In the genomic region with DNA sequence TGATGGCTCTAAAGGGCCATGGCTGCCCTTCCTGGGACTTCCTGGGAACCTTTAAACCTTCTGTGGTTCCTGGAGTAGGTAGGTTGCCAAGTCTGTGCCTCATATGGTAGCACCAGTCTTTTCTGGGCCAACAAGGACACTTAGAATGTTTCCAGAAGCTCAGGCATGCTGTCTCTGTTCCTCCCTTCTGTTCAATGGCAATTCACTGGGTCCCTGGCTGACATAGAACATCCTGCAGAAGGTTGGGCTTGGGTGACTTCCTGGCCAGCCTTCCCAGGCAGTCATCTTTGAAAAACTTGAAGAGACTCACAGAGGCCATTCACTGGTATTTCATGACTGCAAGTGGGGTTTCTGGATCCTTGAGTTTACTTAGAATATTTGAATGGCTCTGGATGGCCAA, we compare ENCODE assay signal across 21 cellular contexts. TPM values are rescaled to one million over a fixed set of nuclear protein-coding genes. Genes with fewer than 3 reads are reported as not detected.
DNase-seq lines count a peak whose midpoint lies in the region; ATAC-seq and TF ChIP-seq lines count a peak whose summit lies in the region.
"Not testable (repeated sequence)": the region's sequence is repeated elsewhere in the genome, so short reads cannot be mapped to it uniquely, and the experiment has no call there.
"Had no signal": no experiment of that assay in that cellular context is flagged by ENCODE, and none has a peak within 500 bp of the region (broad histone marks: within the 10 kb centered on the region; RNA-seq: fewer than 3 reads in every experiment).

No MANE protein-coding gene starts in this region.

- H3K4me3 ChIP-seq in ACC112 (ENCODE audit: low read depth, low read length): peak overlapping the region; percentile 84
- not testable (repeated sequence) for H3K4me3 ChIP-seq in DOHH2 (ENCODE audit: low read length); endodermal cell (ENCODE audit: low read length); skeletal muscle satellite cell (ENCODE audit: low read length)

- peak overlapping the region; percentile 62; the same call in 1 of the 2 replicates for H3K4me2 ChIP-seq in DOHH2 (ENCODE audit: low read length)
- H3K4me2 ChIP-seq in skeletal muscle satellite cell (ENCODE audit: low read length): peak overlapping the region; percentile 75

- H3K36me3 ChIP-seq in ACC112 (ENCODE audit: insufficient read depth, low read length); DOHH2 (ENCODE audit: control insufficient read depth, low read length); endodermal cell (ENCODE audit: control insufficient read depth, insufficient read depth, low read length); skeletal muscle satellite cell (ENCODE audit: insufficient read depth, low read length): not testable (repeated sequence)

- H3K4me3 Mint-ChIP-seq in T-cell (peak overlapping the region; percentile 68 to 79 (median 69)), endodermal cell (peak overlapping the region; percentile 58)
- peak overlapping the region; percentile 80 for H3K4me3 Mint-ChIP-seq in activated CD8-positive, alpha-beta T cell treated with anti-CD3 and anti-CD28 coated beads, Interleukin-2, amount 10 ng/mL, durations not matched to agents 7 days and 5 days
- peak overlapping the region; percentile 46 for H3K4me3 Mint-ChIP-seq in activated naive CD8-positive, alpha-beta T cell treated with anti-CD3 and anti-CD28 coated beads, Interleukin-2, amount 10 ng/mL, durations not matched to agents 7 days and 5 days
- H3K4me3 Mint-ChIP-seq in naive thymus-derived CD8-positive, alpha-beta T cell: peak overlapping the region; percentile 31 to 84 (median 78)

- CTCF ChIA-PET in T-cell (lab: Charles Lee): interaction anchor here in 1 of 2 donors (1.4 kb wide), 1 partner anchor 72 kb away, joined by 9 read pairs; no protein-coding TSS in a partner anchor
- CTCF ChIA-PET in activated CD8-positive, alpha-beta T cell treated with anti-CD3 and anti-CD28 coated beads, Interleukin-2, amount 10 ng/mL, durations not matched to agents 7 days and 5 days (lab: Charles Lee): interaction anchor here (1.0 to 1.7 kb wide), 2 partner anchors 50 to 72 kb away, joined by 3 to 7 read pairs; no protein-coding TSS in a partner anchor

- H3K9me3 ChIP-seq in DOHH2 (ENCODE audit: control insufficient read depth, insufficient read depth, low read length); endodermal cell (ENCODE audit: control insufficient read depth, low read length); skeletal muscle satellite cell (replicated peaks; ENCODE audit: low read length): not testable (repeated sequence)

- not testable (repeated sequence) for H2AFZ ChIP-seq in ACC112 (ENCODE audit: low read length, unreplicated experiment)

- H3F3A ChIP-seq in DOHH2 (ENCODE audit: control insufficient read depth, insufficient read depth): not testable (repeated sequence)

- not testable (repeated sequence) for H3K4me1 ChIP-seq in ACC112 (ENCODE audit: control insufficient read depth, insufficient read depth, low read length, unreplicated experiment); DOHH2 (ENCODE audit: control insufficient read depth, low read length); endodermal cell (ENCODE audit: control insufficient read depth, insufficient read depth, low read length); skeletal muscle satellite cell (ENCODE audit: control insufficient read depth, insufficient read depth, low read length)

- not testable (repeated sequence) for H4K20me1 ChIP-seq in DOHH2 (ENCODE audit: control insufficient read depth, insufficient read depth, low read depth, low read length)

- not testable (repeated sequence) for H3K27ac Mint-ChIP-seq in T-cell; activated CD8-positive, alpha-beta T cell treated with anti-CD3 and anti-CD28 coated beads, Interleukin-2, amount 10 ng/mL, durations not matched to agents 7 days and 5 days; activated naive CD8-positive, alpha-beta T cell treated with anti-CD3 and anti-CD28 coated beads, Interleukin-2, amount 10 ng/mL, durations not matched to agents 7 days and 5 days; endodermal cell
- H3K27ac Mint-ChIP-seq in naive thymus-derived CD8-positive, alpha-beta T cell: peak overlapping the region in 5 of 10 donors; percentile 69 to 85 (median 78)

- DNase-seq in T-cell; activated CD8-positive, alpha-beta T cell treated with anti-CD3 and anti-CD28 coated beads, Interleukin-2, amount 10 ng/mL, durations not matched to agents 7 days and 5 days; activated naive CD8-positive, alpha-beta T cell treated with anti-CD3 and anti-CD28 coated beads, Interleukin-2, amount 10 ng/mL, durations not matched to agents 7 days and 5 days; endodermal cell; naive thymus-derived CD8-positive, alpha-beta T cell: not testable (repeated sequence)

- not testable (repeated sequence) for TF ChIP-seq CTCF in DOHH2 (IDR thresholded peaks at IDR 0.05; ENCODE audit: low read depth, low read length, poor library complexity, severe bottlenecking); endodermal cell (conservative IDR thresholded peaks at IDR 0.05)

- H3K27ac ChIP-seq in ACC112 (ENCODE audit: low read depth, low read length); DOHH2 (ENCODE audit: low read depth, low read length); endodermal cell (ENCODE audit: low read depth, low read length): not testable (repeated sequence)

- H3K4me1 Mint-ChIP-seq in T-cell: peaks cover 14 to 16% (median 16%) of the 10 kb centered on the region in 3 donors
- peaks cover 12% of the 10 kb centered on the region for H3K4me1 Mint-ChIP-seq in activated CD8-positive, alpha-beta T cell treated with anti-CD3 and anti-CD28 coated beads, Interleukin-2, amount 10 ng/mL, durations not matched to agents 7 days and 5 days (ENCODE audit: low read depth)
- H3K4me1 Mint-ChIP-seq in activated naive CD8-positive, alpha-beta T cell treated with anti-CD3 and anti-CD28 coated beads, Interleukin-2, amount 10 ng/mL, durations not matched to agents 7 days and 5 days; endodermal cell: not testable (repeated sequence)
- peaks cover 6 to 18% (median 17%) of the 10 kb centered on the region in 4 donors for H3K4me1 Mint-ChIP-seq in naive thymus-derived CD8-positive, alpha-beta T cell

- not testable (repeated sequence) for H3K27me3 Mint-ChIP-seq in T-cell; activated CD8-positive, alpha-beta T cell treated with anti-CD3 and anti-CD28 coated beads, Interleukin-2, amount 10 ng/mL, durations not matched to agents 7 days and 5 days (ENCODE audit: low read depth); activated naive CD8-positive, alpha-beta T cell treated with anti-CD3 and anti-CD28 coated beads, Interleukin-2, amount 10 ng/mL, durations not matched to agents 7 days and 5 days; endodermal cell (ENCODE audit: insufficient read depth); naive thymus-derived CD8-positive, alpha-beta T cell

- H3K9me3 Mint-ChIP-seq in T-cell; activated CD8-positive, alpha-beta T cell treated with anti-CD3 and anti-CD28 coated beads, Interleukin-2, amount 10 ng/mL, durations not matched to agents 7 days and 5 days (ENCODE audit: insufficient read depth); activated naive CD8-positive, alpha-beta T cell treated with anti-CD3 and anti-CD28 coated beads, Interleukin-2, amount 10 ng/mL, durations not matched to agents 7 days and 5 days; naive thymus-derived CD8-positive, alpha-beta T cell: not testable (repeated sequence)
- peaks cover 21% of the 10 kb centered on the region for H3K9me3 Mint-ChIP-seq in endodermal cell

- not testable (repeated sequence) for H3K36me3 Mint-ChIP-seq in T-cell; activated CD8-positive, alpha-beta T cell treated with anti-CD3 and anti-CD28 coated beads, Interleukin-2, amount 10 ng/mL, durations not matched to agents 7 days and 5 days (ENCODE audit: low read depth); activated naive CD8-positive, alpha-beta T cell treated with anti-CD3 and anti-CD28 coated beads, Interleukin-2, amount 10 ng/mL, durations not matched to agents 7 days and 5 days; endodermal cell (ENCODE audit: low read depth); naive thymus-derived CD8-positive, alpha-beta T cell

- POLR2A ChIA-PET in T-cell (lab: Charles Lee); activated CD8-positive, alpha-beta T cell treated with anti-CD3 and anti-CD28 coated beads, Interleukin-2, amount 10 ng/mL, durations not matched to agents 7 days and 5 days (lab: Charles Lee); naive thymus-derived CD8-positive, alpha-beta T cell (lab: Charles Lee): not testable (repeated sequence)
- POLR2A ChIA-PET in activated naive CD8-positive, alpha-beta T cell treated with anti-CD3 and anti-CD28 coated beads, Interleukin-2, amount 10 ng/mL, durations not matched to agents 7 days and 5 days (lab: Charles Lee): interaction anchor here (1.1 to 1.2 kb wide), 2 partner anchors 27 to 72 kb away, joined by 3 read pairs; no protein-coding TSS in a partner anchor

- ATAC-seq in T-cell (replicated peaks in 1 of 4); activated CD8-positive, alpha-beta T cell treated with anti-CD3 and anti-CD28 coated beads, Interleukin-2, amount 10 ng/mL, durations not matched to agents 7 days and 5 days; activated naive CD8-positive, alpha-beta T cell treated with anti-CD3 and anti-CD28 coated beads, Interleukin-2, amount 10 ng/mL, durations not matched to agents 7 days and 5 days (ENCODE audit: low read depth); naive thymus-derived CD8-positive, alpha-beta T cell: not testable (repeated sequence)

- not testable (repeated sequence) for H3K79me2 ChIP-seq in ACC112 (ENCODE audit: control insufficient read depth, insufficient read depth, low read length, unreplicated experiment); DOHH2 (ENCODE audit: control insufficient read depth, low read length)

- not testable (repeated sequence) for H3K27me3 ChIP-seq in ACC112 (ENCODE audit: insufficient read depth, low read length); DOHH2 (ENCODE audit: control insufficient read depth, low read length); endodermal cell (ENCODE audit: control insufficient read depth, insufficient read depth, low read length, poor library complexity, severe bottlenecking); skeletal muscle satellite cell (ENCODE audit: control insufficient read depth, insufficient read depth, low read length)

- not testable (repeated sequence) for H3K9ac ChIP-seq in endodermal cell (ENCODE audit: extremely low read depth, low read length, poor library complexity, severe bottlenecking); skeletal muscle satellite cell (ENCODE audit: low read depth, low read length)

- not testable (repeated sequence) for H3K9me2 ChIP-seq in DOHH2 (replicated peaks; ENCODE audit: control insufficient read depth, low read length)

RNA-seq across cellular contexts. Expression of gene ZNF705A, which starts 24.5 kb away (rescaled TPM):
- total RNA-seq in T-cell (not detected), endodermal cell (not detected)
- total RNA-seq in activated CD8-positive, alpha-beta T cell treated with anti-CD3 and anti-CD28 coated beads, Interleukin-2, amount 10 ng/mL, durations not matched to agents 7 days and 5 days: not detected
- total RNA-seq in activated naive CD8-positive, alpha-beta T cell treated with anti-CD3 and anti-CD28 coated beads, Interleukin-2, amount 10 ng/mL, durations not matched to agents 7 days and 5 days: not detected
- polyA plus RNA-seq in endodermal cell (2013, experiment 1 of 2): not detected
- not detected for polyA plus RNA-seq in endodermal cell (2013, experiment 2 of 2)
- not detected for total RNA-seq in naive thymus-derived CD8-positive, alpha-beta T cell
- polyA plus RNA-seq in naive thymus-derived CD8-positive, alpha-beta T cell: not detected
- not detected in 2 replicates for total RNA-seq in skeletal muscle satellite cell (2012; rRNA removed)
- total RNA-seq: epithelial cell of proximal tubule; H7; heart right ventricle; HT-29; K562; left colon; myocyte; posterior vena cava; RPMI7951; sciatic nerve; SJSA1; T-helper 1 cell treated with Interleukin-12 subunit alpha and Interleukin-12 subunit beta and Interleukin-4 antibody, amounts not matched to agents 30 ng/mL and 1 ng/mL, for 36 hours; upper lobe of right lung had no signal
- polyA plus RNA-seq: heart right ventricle, K562 had no signal

RNA-seq across cellular contexts. Expression of gene FAM90A1, which starts 46.1 kb away (rescaled TPM):
- total RNA-seq in T-cell (under 1 TPM in 2 of 5 donors, not detected in 3; 0.40 to 0.54 TPM), endodermal cell (under 1 TPM in 1 of 2 donors, not detected in 1; 0.40 TPM)
- total RNA-seq in activated CD8-positive, alpha-beta T cell treated with anti-CD3 and anti-CD28 coated beads, Interleukin-2, amount 10 ng/mL, durations not matched to agents 7 days and 5 days: under 1 TPM in 1 of 2 experiments, not detected in 1; 0.10 TPM
- total RNA-seq in activated naive CD8-positive, alpha-beta T cell treated with anti-CD3 and anti-CD28 coated beads, Interleukin-2, amount 10 ng/mL, durations not matched to agents 7 days and 5 days: under 1 TPM in 1 of 2 experiments, not detected in 1; 0.11 TPM
- not detected for polyA plus RNA-seq in endodermal cell (2013, experiment 1 of 2)
- polyA plus RNA-seq in endodermal cell (2013, experiment 2 of 2): not detected
- total RNA-seq in naive thymus-derived CD8-positive, alpha-beta T cell: not detected
- under 1 TPM in 1 of 3 donors, not detected in 2; 0.22 TPM for polyA plus RNA-seq in naive thymus-derived CD8-positive, alpha-beta T cell
- under 0.01 and 0.22 TPM in 2 replicates for total RNA-seq in skeletal muscle satellite cell (2012; rRNA removed)
- total RNA-seq: HT-29; myocyte; RPMI7951; sciatic nerve; SJSA1; T-helper 1 cell treated with Interleukin-12 subunit alpha and Interleukin-12 subunit beta and Interleukin-4 antibody, amounts not matched to agents 30 ng/mL and 1 ng/mL, for 36 hours had no signal

RNA-seq across cellular contexts. Expression of gene CLEC4A, which starts 57.9 kb away (rescaled TPM):
- 1 to 10 TPM in 3 of 5 donors, under 1 TPM in 2; 0.44 to 2.3 (median 1.3) TPM for total RNA-seq in T-cell
- under 1 TPM in 1 of 2 experiments, not detected in 1; 0.34 TPM for total RNA-seq in activated CD8-positive, alpha-beta T cell treated with anti-CD3 and anti-CD28 coated beads, Interleukin-2, amount 10 ng/mL, durations not matched to agents 7 days and 5 days
- under 1 TPM; 0.74 to 0.83 TPM for total RNA-seq in activated naive CD8-positive, alpha-beta T cell treated with anti-CD3 and anti-CD28 coated beads, Interleukin-2, amount 10 ng/mL, durations not matched to agents 7 days and 5 days
- total RNA-seq in endodermal cell: under 1 TPM in 1 of 2 donors, not detected in 1; 0.53 TPM
- not detected for polyA plus RNA-seq in endodermal cell (2013, experiment 1 of 2)
- 1.4 TPM for polyA plus RNA-seq in endodermal cell (2013, experiment 2 of 2)
- 1 to 10 TPM; 1.4 to 2.9 TPM for total RNA-seq in naive thymus-derived CD8-positive, alpha-beta T cell
- under 1 TPM; 0.39 to 0.82 (median 0.60) TPM for polyA plus RNA-seq in naive thymus-derived CD8-positive, alpha-beta T cell
- 1.5 TPM in 1 of 2 replicates, not detected in the other for total RNA-seq in skeletal muscle satellite cell (2012; rRNA removed)
- total RNA-seq: epithelial cell of proximal tubule, H7, myocyte, SJSA1 had no signal
